16 cellular contexts compared by ENCODE assay signal in genomic region chr9:107707419-107707837, GRCh38.
DNase-seq lines count a peak whose midpoint lies in the region; ATAC-seq and TF ChIP-seq lines count a peak whose summit lies in the region.
"Had no signal": no experiment of that assay in that cellular context is flagged by ENCODE, and none has a peak within 500 bp of the region (broad histone marks: within the 10 kb centered on the region; RNA-seq: fewer than 3 reads in every experiment).

No MANE protein-coding gene starts in this region.

- peak; percentile 21 to 81 for ATAC-seq in left cardiac atrium
- peak; percentile 48 to 65 for ATAC-seq in right cardiac atrium
- no peak for ATAC-seq in GM19324 (IDR thresholded peaks at IDR 0.05; ENCODE audit: low FRiP score, unreplicated experiment)
- ATAC-seq: left lobe of liver had no signal

- no peaks in the 10 kb centered on the region for H3K4me1 ChIP-seq in right cardiac atrium (ENCODE audit: control insufficient read depth, insufficient read depth, low read length)
- peaks cover 2 to 21% (median 5%) of the 10 kb centered on the region in 4 donors for H3K4me1 ChIP-seq in esophagus muscularis mucosa

- WGBS in right cardiac atrium = 30% methylated on average over 6 of the region's 6 CpGs
- 54% methylated on average over 6 of the region's 6 CpGs for WGBS in esophagus muscularis mucosa

- H3K4me3 ChIP-seq in right cardiac atrium (ENCODE audit: low read length) (no peak overlapping the region), esophagus muscularis mucosa (no peak overlapping the region)
- H3K4me3 ChIP-seq: stomach had no signal

- intact Hi-C loops in left cardiac atrium (cut with DNase I) (no loop called here), cardiac septum (cut with DNase I) (no loop called here), right cardiac atrium (cut with DNase I) (no loop called here), esophagus muscularis mucosa (cut with DNase I) (no loop called here)

- H3K27ac ChIP-seq in right cardiac atrium (ENCODE audit: low read length) (no peak overlapping the region), esophagus muscularis mucosa (replicated peaks in 1 of 4) (no peak overlapping the region)
- H3K27ac ChIP-seq: stomach had no signal

- no peaks in the 10 kb centered on the region for H3K9me3 Mint-ChIP-seq in T-helper 2 cell treated with Interferon-gamma antibody and Interleukin-4, amounts not matched to agents 5 μg/mL and 100 μg/mL, for 36 hours

- TF ChIP-seq EP300 in esophagus muscularis mucosa (IDR thresholded peaks at IDR 0.05) = no peak

- no peak overlapping the region for H3K27ac Mint-ChIP-seq in T-helper 2 cell treated with Interferon-gamma antibody and Interleukin-4, amounts not matched to agents 5 μg/mL and 100 μg/mL, for 36 hours
- H3K27ac Mint-ChIP-seq: IgD-negative memory B cell had no signal

- H3K27me3 Mint-ChIP-seq in T-helper 2 cell treated with Interferon-gamma antibody and Interleukin-4, amounts not matched to agents 5 μg/mL and 100 μg/mL, for 36 hours (ENCODE audit: low read depth) = no peaks in the 10 kb centered on the region

- H3K36me3 ChIP-seq in esophagus muscularis mucosa = no peaks in the 10 kb centered on the region
- H3K36me3 ChIP-seq: stomach had no signal

- H3K4me3 Mint-ChIP-seq in T-helper 2 cell treated with Interferon-gamma antibody and Interleukin-4, amounts not matched to agents 5 μg/mL and 100 μg/mL, for 36 hours = no peak overlapping the region
- H3K4me3 Mint-ChIP-seq: IgD-negative memory B cell had no signal

- H3K4me1 Mint-ChIP-seq in T-helper 2 cell treated with Interferon-gamma antibody and Interleukin-4, amounts not matched to agents 5 μg/mL and 100 μg/mL, for 36 hours (ENCODE audit: low read depth) = no peaks in the 10 kb centered on the region

- H3K36me3 Mint-ChIP-seq in T-helper 2 cell treated with Interferon-gamma antibody and Interleukin-4, amounts not matched to agents 5 μg/mL and 100 μg/mL, for 36 hours (ENCODE audit: low read depth) = no peaks in the 10 kb centered on the region
- H3K36me3 Mint-ChIP-seq: IgD-negative memory B cell had no signal

- DNase-seq in left cardiac atrium (no peak), cardiac septum (ENCODE audit: low spot score) (no peak), amniotic epithelial cell (ENCODE audit: low read depth) (peak; percentile 100), right cardiac atrium (no peak), islet precursor cell (no peak), esophagus muscularis mucosa (ENCODE audit: extremely low spot score) (no peak)
- no peak for DNase-seq in T-helper 2 cell treated with Interferon-gamma antibody and Interleukin-4, amounts not matched to agents 5 μg/mL and 100 μg/mL, for 36 hours (ENCODE audit: low spot score)
- DNase-seq: activated CD8-positive, alpha-beta memory T cell treated with anti-CD3 and anti-CD28 coated beads, Interleukin-2, amount 50 U/mL, for 4 hours; AML-193; aorta; NCI-H2171; stimulated activated CD4-positive, alpha-beta T cell treated with anti-CD3 and anti-CD28 coated beads, Interleukin-4, amount 100 ng/mL, for 24 hours; stomach had no signal

- TF ChIP-seq POLR2A in esophagus muscularis mucosa (IDR thresholded peaks at IDR 0.05; ENCODE audit: low read depth) = no peak

- TF ChIP-seq CTCF in esophagus muscularis mucosa (IDR thresholded peaks at IDR 0.05) = no peak

- H3K9me3 ChIP-seq in right cardiac atrium (ENCODE audit: control insufficient read depth, low read length) (no peaks in the 10 kb centered on the region), esophagus muscularis mucosa (peaks cover 0 to 3% (median 0%) of the 10 kb centered on the region in 4 donors)
- H3K9me3 ChIP-seq: stomach had no signal

- H3K27me3 ChIP-seq in right cardiac atrium (ENCODE audit: control insufficient read depth, insufficient read depth) (no peaks in the 10 kb centered on the region), esophagus muscularis mucosa (no peaks in the 10 kb centered on the region)
- H3K27me3 ChIP-seq: stomach had no signal
